In the genomic region with DNA sequence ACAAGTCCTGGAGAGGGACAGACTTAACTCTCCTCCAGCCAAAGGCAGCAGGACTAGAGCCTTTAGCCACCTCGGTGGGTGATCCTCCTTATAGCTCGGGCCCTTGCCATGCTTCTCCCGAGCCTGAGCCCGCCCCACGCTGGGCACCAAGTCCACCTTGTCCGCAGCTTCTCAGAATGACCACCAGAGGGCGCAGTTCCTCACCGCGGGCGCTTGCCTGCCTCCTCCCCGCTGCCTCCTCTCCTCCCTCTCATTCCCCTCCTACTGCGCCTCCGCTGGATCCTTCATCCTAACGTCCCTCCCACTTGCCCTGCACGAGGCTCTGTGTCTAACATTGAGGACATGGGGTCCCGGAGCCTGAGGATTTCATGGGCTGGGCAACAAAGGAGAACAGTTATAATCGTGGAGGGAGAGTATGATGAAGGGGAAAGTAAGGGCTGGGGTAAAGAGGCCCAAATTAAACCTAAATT, we compare ENCODE assay signal across 1 cellular context.
TF ChIP-seq lines count a peak whose summit lies in the region.

No MANE protein-coding gene starts in this region.

TF ChIP-seq in H1, 55 proteins besides CTCF, POLR2A, EP300 and RAD21:
- TF ChIP-seq NANOG (IDR thresholded peaks at IDR 0.05; ENCODE audit: insufficient read depth, low read depth, low read length, poor library complexity, severe bottlenecking) = no peak
- TF ChIP-seq, protein P1, sequence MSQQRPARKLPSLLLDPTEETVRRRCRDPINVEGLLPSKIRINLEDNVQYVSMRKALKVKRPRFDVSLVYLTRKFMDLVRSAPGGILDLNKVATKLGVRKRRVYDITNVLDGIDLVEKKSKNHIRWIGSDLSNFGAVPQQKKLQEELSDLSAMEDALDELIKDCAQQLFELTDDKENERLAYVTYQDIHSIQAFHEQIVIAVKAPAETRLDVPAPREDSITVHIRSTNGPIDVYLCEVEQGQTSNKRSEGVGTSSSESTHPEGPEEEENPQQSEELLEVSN (IDR thresholded peaks at IDR 0.05) = peak; percentile 63; the same call in 1 of the 2 replicates
- peak; percentile 33; the same call in 1 of the 2 replicates for TF ChIP-seq YY1 (IDR thresholded peaks at IDR 0.05; ENCODE audit: low read depth, low read length)
- peak; percentile 69 for TF ChIP-seq MAX (IDR thresholded peaks at IDR 0.05)
TF ChIP-seq in H1: peak in this region for 3.
